19 cellular contexts compared by ENCODE assay signal in genomic region chr12:123732251-123732650, GRCh38. TPM values are rescaled to one million over a fixed set of nuclear protein-coding genes. Genes with fewer than 3 reads are reported as not detected.
DNase-seq lines count a peak whose midpoint lies in the region; ATAC-seq and TF ChIP-seq lines count a peak whose summit lies in the region.
"Had no signal": no experiment of that assay in that cellular context is flagged by ENCODE, and none has a peak within 500 bp of the region (broad histone marks: within the 10 kb centered on the region; RNA-seq: fewer than 3 reads in every experiment).

No MANE protein-coding gene starts in this region.

- H3K27me3 Mint-ChIP-seq in activated CD8-positive, alpha-beta memory T cell treated with anti-CD3 and anti-CD28 coated beads, Interleukin-2, amount 10 ng/mL, durations not matched to agents 7 days and 5 days = no peaks in the 10 kb centered on the region
- H3K27me3 Mint-ChIP-seq in activated T-helper 17 cell treated with anti-CD3 and anti-CD28 coated beads, Interleukin-2, amount 50 U/mL, for 72 hours = no peaks in the 10 kb centered on the region
- no peaks in the 10 kb centered on the region for H3K27me3 Mint-ChIP-seq in effector memory CD8-positive, alpha-beta T cell
- no peaks in the 10 kb centered on the region for H3K27me3 Mint-ChIP-seq in nephron progenitor cell (ENCODE audit: low read depth, poor library complexity)
- H3K27me3 Mint-ChIP-seq: CD8-positive, alpha-beta memory T cell; IgD-negative memory B cell had no signal

- peaks cover 26% of the 10 kb centered on the region for H3K4me1 Mint-ChIP-seq in activated CD8-positive, alpha-beta memory T cell treated with anti-CD3 and anti-CD28 coated beads, Interleukin-2, amount 10 ng/mL, durations not matched to agents 7 days and 5 days
- no peaks in the 10 kb centered on the region for H3K4me1 Mint-ChIP-seq in activated T-helper 17 cell treated with anti-CD3 and anti-CD28 coated beads, Interleukin-2, amount 50 U/mL, for 72 hours
- H3K4me1 Mint-ChIP-seq in effector memory CD8-positive, alpha-beta T cell (ENCODE audit: low read depth in 2 of 2) = peaks cover 4 to 11% of the 10 kb centered on the region in 2 donors
- no peaks in the 10 kb centered on the region for H3K4me1 Mint-ChIP-seq in nephron progenitor cell
- H3K4me1 Mint-ChIP-seq: CD8-positive, alpha-beta memory T cell had no signal

- DNase-seq in activated CD8-positive, alpha-beta memory T cell treated with anti-CD3 and anti-CD28 coated beads, Interleukin-2, amount 10 ng/mL, durations not matched to agents 7 days and 5 days = no peak
- no peak for DNase-seq in activated CD8-positive, alpha-beta memory T cell treated with anti-CD3 and anti-CD28 coated beads, Interleukin-2, amount 50 U/mL, for 4 hours
- DNase-seq in effector memory CD8-positive, alpha-beta T cell = no peak
- DNase-seq in nephron progenitor cell = no peak
- no peak for DNase-seq in NCI-H226
- DNase-seq in NCI-H187 (lab: John Stamatoyannopoulos, UW) = no peak
- no peak for DNase-seq in HuH-7 (ENCODE audit: low spot score)
- DNase-seq: Calu3; CD8-positive, alpha-beta memory T cell; DMS153; NCI-H1105; NCI-H146; NCI-H2081; NCI-H2171; NCI-H526; Peyer's patch had no signal

- CTCF ChIA-PET in activated CD8-positive, alpha-beta memory T cell treated with anti-CD3 and anti-CD28 coated beads, Interleukin-2, amount 10 ng/mL, durations not matched to agents 7 days and 5 days (lab: Charles Lee) = no interaction called here

- no peak overlapping the region for H3K4me3 Mint-ChIP-seq in activated CD8-positive, alpha-beta memory T cell treated with anti-CD3 and anti-CD28 coated beads, Interleukin-2, amount 10 ng/mL, durations not matched to agents 7 days and 5 days
- no peak overlapping the region for H3K4me3 Mint-ChIP-seq in activated T-helper 17 cell treated with anti-CD3 and anti-CD28 coated beads, Interleukin-2, amount 50 U/mL, for 72 hours
- H3K4me3 Mint-ChIP-seq in effector memory CD8-positive, alpha-beta T cell = no peak overlapping the region
- no peak overlapping the region for H3K4me3 Mint-ChIP-seq in nephron progenitor cell
- H3K4me3 Mint-ChIP-seq: CD8-positive, alpha-beta memory T cell; IgD-negative memory B cell had no signal

- TF ChIP-seq CTCF in nephron progenitor cell (IDR thresholded peaks at IDR 0.05) = no peak

- H3K9me3 Mint-ChIP-seq in activated CD8-positive, alpha-beta memory T cell treated with anti-CD3 and anti-CD28 coated beads, Interleukin-2, amount 10 ng/mL, durations not matched to agents 7 days and 5 days (ENCODE audit: low read depth) = no peaks in the 10 kb centered on the region
- no peaks in the 10 kb centered on the region for H3K9me3 Mint-ChIP-seq in activated T-helper 17 cell treated with anti-CD3 and anti-CD28 coated beads, Interleukin-2, amount 50 U/mL, for 72 hours
- no peaks in the 10 kb centered on the region for H3K9me3 Mint-ChIP-seq in effector memory CD8-positive, alpha-beta T cell
- no peaks in the 10 kb centered on the region for H3K9me3 Mint-ChIP-seq in nephron progenitor cell
- H3K9me3 Mint-ChIP-seq: CD8-positive, alpha-beta memory T cell; IgD-negative memory B cell had no signal

- peak overlapping the region; percentile 60 for H3K27ac Mint-ChIP-seq in activated CD8-positive, alpha-beta memory T cell treated with anti-CD3 and anti-CD28 coated beads, Interleukin-2, amount 10 ng/mL, durations not matched to agents 7 days and 5 days
- peak overlapping the region; percentile 70 for H3K27ac Mint-ChIP-seq in activated T-helper 17 cell treated with anti-CD3 and anti-CD28 coated beads, Interleukin-2, amount 50 U/mL, for 72 hours
- H3K27ac Mint-ChIP-seq in effector memory CD8-positive, alpha-beta T cell = peak overlapping the region; percentile 29 to 66
- H3K27ac Mint-ChIP-seq in nephron progenitor cell = peak overlapping the region; percentile 93
- H3K27ac Mint-ChIP-seq: IgD-negative memory B cell had no signal

- H3K36me3 Mint-ChIP-seq in activated CD8-positive, alpha-beta memory T cell treated with anti-CD3 and anti-CD28 coated beads, Interleukin-2, amount 10 ng/mL, durations not matched to agents 7 days and 5 days = peaks cover 69% of the 10 kb centered on the region
- H3K36me3 Mint-ChIP-seq in activated T-helper 17 cell treated with anti-CD3 and anti-CD28 coated beads, Interleukin-2, amount 50 U/mL, for 72 hours (ENCODE audit: low read depth) = peaks cover 100% of the 10 kb centered on the region
- H3K36me3 Mint-ChIP-seq in effector memory CD8-positive, alpha-beta T cell (ENCODE audit: insufficient read depth) = peaks cover 88% of the 10 kb centered on the region
- peaks cover 86% of the 10 kb centered on the region for H3K36me3 Mint-ChIP-seq in nephron progenitor cell (ENCODE audit: low read depth)

- ATAC-seq in activated CD8-positive, alpha-beta memory T cell treated with anti-CD3 and anti-CD28 coated beads, Interleukin-2, amount 10 ng/mL, durations not matched to agents 7 days and 5 days = no peak
- no peak for ATAC-seq in activated T-helper 17 cell treated with anti-CD3 and anti-CD28 coated beads, Interleukin-2, amount 50 U/mL, for 72 hours (replicated peaks)
- no peak for ATAC-seq in effector memory CD8-positive, alpha-beta T cell (replicated peaks)
- ATAC-seq: HCT116 had no signal

RNA-seq across cellular contexts. Expression of gene ATP6V0A2, which starts 20.1 kb away (rescaled TPM):
- total RNA-seq in activated CD8-positive, alpha-beta memory T cell treated with anti-CD3 and anti-CD28 coated beads, Interleukin-2, amount 10 ng/mL, durations not matched to agents 7 days and 5 days = 10 to 100 TPM; 76.6 to 91.6 TPM
- 10 to 100 TPM; 65.8 to 70.3 TPM for total RNA-seq in activated T-helper 17 cell treated with anti-CD3 and anti-CD28 coated beads, Interleukin-2, amount 50 U/mL, for 72 hours

RNA-seq across cellular contexts. Expression of gene DNAH10, which starts 29.9 kb away (rescaled TPM):
- under 1 TPM; 0.05 to 0.76 TPM for total RNA-seq in activated CD8-positive, alpha-beta memory T cell treated with anti-CD3 and anti-CD28 coated beads, Interleukin-2, amount 10 ng/mL, durations not matched to agents 7 days and 5 days
- under 1 TPM; 0.26 to 0.30 TPM for total RNA-seq in activated T-helper 17 cell treated with anti-CD3 and anti-CD28 coated beads, Interleukin-2, amount 50 U/mL, for 72 hours
